In the genomic region with DNA sequence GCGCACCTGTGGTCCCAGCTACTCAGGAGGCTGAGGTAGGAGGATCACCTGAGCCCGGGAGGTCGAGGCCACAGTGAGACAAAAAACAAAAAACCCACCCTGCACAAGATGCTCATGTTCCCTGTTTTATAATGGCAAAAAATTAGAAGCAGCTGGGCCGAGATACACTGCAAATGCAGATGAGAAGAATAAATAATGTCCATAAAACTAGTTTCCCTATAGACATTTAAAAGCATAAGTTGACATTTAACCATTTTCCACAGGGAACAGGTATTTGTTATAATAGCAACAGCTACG, we compare ENCODE assay signal across 8 cellular contexts. TPM values are rescaled to one million over a fixed set of nuclear protein-coding genes. Genes with fewer than 3 reads are reported as not detected.
DNase-seq lines count a peak whose midpoint lies in the region; ATAC-seq and TF ChIP-seq lines count a peak whose summit lies in the region.

No MANE protein-coding gene starts in this region.

- intact Hi-C loops in esophagus squamous epithelium (cut with DNase I) = no loop called here

- TF ChIP-seq POLR2A in esophagus squamous epithelium (IDR thresholded peaks at IDR 0.05) = no peak

- WGBS in esophagus squamous epithelium, 2 donors = 57 to 58% methylated on average over 5 of the region's 5 CpGs

- POLR2A ChIA-PET in RWPE1 (lab: Yijun Ruan, JAX; ENCODE audit: low non-redundant PET) = no interaction called here

- H3K27me3 ChIP-seq in esophagus squamous epithelium = no peaks in the 10 kb centered on the region

- H3K4me3 ChIP-seq in GM12864 (ENCODE audit: low read depth, low read length) = peak overlapping the region; percentile 58
- H3K4me3 ChIP-seq in esophagus squamous epithelium = peak overlapping the region; percentile 73 to 86 (median 79)
- peak overlapping the region; percentile 87 for H3K4me3 ChIP-seq in retinal pigment epithelial cell (ENCODE audit: low read length)

- CTCF ChIA-PET in RWPE1 (lab: Yijun Ruan, JAX) = interaction anchor here (0.5 to 2.0 kb wide), 4 partner anchors 55 to 990 kb away, joined by 3 to 14 read pairs (median 4); no protein-coding TSS in a partner anchor

- peaks cover 16 to 41% (median 18%) of the 10 kb centered on the region in 3 donors for H3K4me1 ChIP-seq in esophagus squamous epithelium

- no peak for TF ChIP-seq CTCF in GM12864 (IDR thresholded peaks at IDR 0.05; ENCODE audit: low read depth, low read length, missing control alignments)
- no peak for TF ChIP-seq CTCF in RWPE1 (conservative IDR thresholded peaks at IDR 0.05; ENCODE audit: low read depth)
- no peak for TF ChIP-seq CTCF in esophagus squamous epithelium (IDR thresholded peaks at IDR 0.05)
- no peak for TF ChIP-seq CTCF in retinal pigment epithelial cell (conservative IDR thresholded peaks at IDR 0.05; ENCODE audit: low read depth, low read length)

- H3K27ac ChIP-seq in RWPE1 (peak overlapping the region; percentile 82), esophagus squamous epithelium (peak overlapping the region; percentile 83 to 92 (median 83))

- DNase-seq in GM12864 (ENCODE audit: low read depth) (no peak), RWPE1 (ENCODE audit: low spot score) (no peak), esophagus squamous epithelium (lab: John Stamatoyannopoulos, UW) (no peak), retinal pigment epithelial cell (ENCODE audit: low read depth) (no peak), SK-N-DZ (ENCODE audit: low spot score) (no peak), NCI-H146 (lab: John Stamatoyannopoulos, UW) (no peak)
- DNase-seq in stimulated activated CD4-positive, alpha-beta T cell treated with anti-CD3 and anti-CD28 coated beads, Interleukin-15, amount 100 ng/mL, for 24 hours = no peak

- ATAC-seq in GM21515 (IDR thresholded peaks at IDR 0.05; ENCODE audit: unreplicated experiment) = no peak

- H3K36me3 ChIP-seq in esophagus squamous epithelium = no peaks in the 10 kb centered on the region

- no peaks in the 10 kb centered on the region for H3K9me3 ChIP-seq in esophagus squamous epithelium

RNA-seq across cellular contexts. Expression of a gene that starts 0.5 kb away (rescaled TPM):
- total RNA-seq in esophagus squamous epithelium = 100 to 1,000 TPM in 1 of 4 donors, 10 to 100 TPM in 3; 68.7 to 108 (median 79.5) TPM
- polyA plus RNA-seq in SK-N-DZ (2014; cell fraction: cytosol; rRNA removed) = 49.2 and 50.0 TPM in 2 replicates
- 65.9 and 93.0 TPM in 2 replicates for polyA plus RNA-seq in SK-N-DZ (2014; cell fraction: nucleus; rRNA removed)

RNA-seq across cellular contexts. Expression of a gene that starts 37.2 kb away (rescaled TPM):
- total RNA-seq in esophagus squamous epithelium = 10 to 100 TPM in 3 of 4 donors, 1 to 10 TPM in 1; 9.1 to 22.3 (median 21.3) TPM
- 82.0 and 85.9 TPM in 2 replicates for polyA plus RNA-seq in SK-N-DZ (2014; cell fraction: cytosol; rRNA removed)
- polyA plus RNA-seq in SK-N-DZ (2014; cell fraction: nucleus; rRNA removed) = 47.2 and 59.8 TPM in 2 replicates
